In the genomic region with DNA sequence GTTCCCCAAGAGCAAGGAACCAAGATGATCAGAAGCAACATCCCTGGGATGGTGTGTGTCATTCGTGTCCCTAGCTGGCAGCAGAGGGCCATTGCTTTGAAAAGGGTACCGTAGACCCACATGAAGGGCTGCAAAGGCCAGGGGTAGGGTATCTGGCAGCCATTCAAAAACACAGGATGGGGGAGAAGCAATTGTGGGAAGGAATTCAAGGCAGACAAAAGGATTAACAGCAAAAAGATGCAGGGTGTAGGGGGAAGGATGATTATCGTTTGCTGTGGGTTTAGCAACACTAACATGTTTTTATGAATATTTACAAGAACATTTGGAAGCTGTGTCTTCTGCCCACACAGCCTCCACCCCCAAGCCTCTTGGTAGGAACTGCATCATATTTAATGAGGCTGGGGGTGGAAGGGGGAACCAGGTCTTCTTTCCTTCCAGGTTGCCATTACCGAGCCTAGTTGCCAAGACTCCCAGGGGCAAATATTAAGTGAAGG, we compare ENCODE assay signal across 22 cellular contexts.
DNase-seq lines count a peak whose midpoint lies in the region; ATAC-seq, FAIRE-seq and TF ChIP-seq lines count a peak whose summit lies in the region.
"Had no signal": no experiment of that assay in that cellular context is flagged by ENCODE, and none has a peak within 500 bp of the region (broad histone marks: within the 10 kb centered on the region; RNA-seq: fewer than 3 reads in every experiment).

No MANE protein-coding gene starts in this region.

- H4K20me1 ChIP-seq in GM23338 (replicated peaks; ENCODE audit: insufficient read depth) (no peaks in the 10 kb centered on the region), neural progenitor cell (ENCODE audit: low read depth) (no peaks in the 10 kb centered on the region)

- no peaks in the 10 kb centered on the region for H3K4me1 ChIP-seq in GM23338 (ENCODE audit: insufficient read depth)
- H3K4me1 ChIP-seq in body of pancreas = peaks cover 24% of the 10 kb centered on the region
- H3K4me1 ChIP-seq in neural progenitor cell = peaks cover 20% of the 10 kb centered on the region
- H3K4me1 ChIP-seq: BE2C had no signal

- H3K4me2 ChIP-seq in GM23338 (no peak overlapping the region), neural progenitor cell (no peak overlapping the region)
- H3K4me2 ChIP-seq: KMS-11, SK-N-SH had no signal

- no peaks in the 10 kb centered on the region for H3K9me3 Mint-ChIP-seq in GM23338
- no peaks in the 10 kb centered on the region for H3K9me3 Mint-ChIP-seq in neural progenitor cell

- no peaks in the 10 kb centered on the region for H3K36me3 ChIP-seq in GM23338 (ENCODE audit: insufficient read depth)
- H3K36me3 ChIP-seq in body of pancreas (replicated peaks in 1 of 2; ENCODE audit: insufficient read depth in 1 of 2, low read depth in 2 of 2) = no peaks in the 10 kb centered on the region
- no peaks in the 10 kb centered on the region for H3K36me3 ChIP-seq in neural progenitor cell
- H3K36me3 ChIP-seq: BE2C had no signal

- H3K36me3 Mint-ChIP-seq in GM23338 (ENCODE audit: low read depth) (no peaks in the 10 kb centered on the region; the same call in 2 of the 3 replicates), neural progenitor cell (no peaks in the 10 kb centered on the region)

- H3F3A ChIP-seq in GM23338 (replicated peaks; ENCODE audit: low read depth) (no peaks in the 10 kb centered on the region), neural progenitor cell (ENCODE audit: low read depth) (peaks cover 5% of the 10 kb centered on the region)

- H3K4me1 Mint-ChIP-seq in GM23338 (peaks cover 8% of the 10 kb centered on the region; the same call in 2 of the 3 replicates), neural progenitor cell (peaks cover 9% of the 10 kb centered on the region)

- H3K27me3 ChIP-seq in GM23338 (ENCODE audit: insufficient read depth) (no peaks in the 10 kb centered on the region), body of pancreas (no peaks in the 10 kb centered on the region), neural progenitor cell (no peaks in the 10 kb centered on the region)

- no peak overlapping the region for H3K27ac Mint-ChIP-seq in GM23338
- H3K27ac Mint-ChIP-seq in neural progenitor cell = no peak overlapping the region

- no peaks in the 10 kb centered on the region for H3K9me2 ChIP-seq in GM23338 (ENCODE audit: insufficient read depth)
- H3K9me2 ChIP-seq: SK-N-SH had no signal

- ATAC-seq in GM23338 (peak; percentile 54), body of pancreas (no peak)

- no peak overlapping the region for H3K9ac ChIP-seq in neural progenitor cell
- H3K9ac ChIP-seq: KMS-11, SK-N-SH had no signal

- TF ChIP-seq POLR2A in body of pancreas (IDR thresholded peaks at IDR 0.05) = no peak
- no peak for TF ChIP-seq POLR2A in GM12892 (IDR thresholded peaks at IDR 0.05; ENCODE audit: low read depth, low read length)

- no peak overlapping the region for H3K27ac ChIP-seq in GM23338 (ENCODE audit: low read depth)
- H3K27ac ChIP-seq in body of pancreas = peak overlapping the region in 3 of 4 donors; percentile 28 to 35 (median 31)
- H3K27ac ChIP-seq in neural progenitor cell = no peak overlapping the region
- H3K27ac ChIP-seq: KMS-11, RWPE1 had no signal

- H3K27me3 Mint-ChIP-seq in GM23338 (ENCODE audit: insufficient read depth, low read depth, poor library complexity) (no peaks in the 10 kb centered on the region), neural progenitor cell (ENCODE audit: insufficient read depth, low read depth) (peaks cover 5% of the 10 kb centered on the region)

- WGBS in body of pancreas, 2 donors = 81% methylated on average over 4 of the region's 4 CpGs

- H3K4me3 Mint-ChIP-seq in GM23338 (no peak overlapping the region), neural progenitor cell (no peak overlapping the region)

- no peak for FAIRE-seq in GM12892 (lab: Jason Lieb, UNC)

- H3K79me2 ChIP-seq in GM23338 (replicated peaks; ENCODE audit: insufficient read depth) (no peaks in the 10 kb centered on the region), neural progenitor cell (ENCODE audit: low read depth) (no peaks in the 10 kb centered on the region)

- H2AFZ ChIP-seq in GM23338 (no peak overlapping the region; the same call in 1 of the 2 replicates), neural progenitor cell (replicated peaks) (peak overlapping the region; percentile 78)

- DNase-seq in NCI-H1694 (lab: John Stamatoyannopoulos, UW) = peak; percentile 41
- no peak for DNase-seq in NCI-H1694 treated with DMSO at 0.1 percent for 48 hours (lab: John Stamatoyannopoulos, UW)
- DNase-seq in GM23338 (ENCODE audit: low spot score) = peak; percentile 4
- no peak for DNase-seq in body of pancreas
- peak; percentile 43 for DNase-seq in neural progenitor cell (ENCODE audit: low spot score)
- no peak for DNase-seq in stimulated activated CD8-positive, alpha-beta memory T cell treated with anti-CD3 and anti-CD28 coated beads, Interleukin-4, amount 100 ng/mL, for 48 hours
- no peak for DNase-seq in GM12892 (ENCODE audit: insufficient read length)
- DNase-seq in AG20443 (ENCODE audit: low spot score) = no peak
- DNase-seq: BE2C; DMS79 treated with DMSO at 0.1 percent for 48 hours; HCEC 1CT; IMR-90; NCI-H1417; NCI-H2029; NCI-H2227 treated with DMSO at 0.1 percent for 48 hours; NCI-H524; NCI-H774; NK-92 treated with Interleukin-12 subunit alpha and Interleukin-12 subunit beta, amount 100 ng/mL, for 24 hours; SIG-M5; SK-N-SH had no signal

- H3K4me3 ChIP-seq in GM23338 (no peak overlapping the region), body of pancreas (no peak overlapping the region), neural progenitor cell (no peak overlapping the region)

- TF ChIP-seq CTCF in GM23338 (conservative IDR thresholded peaks at IDR 0.05; ENCODE audit: low read depth in 2 of 2) (0 out of 4 replicates have a peak, but pooled peaks of 1 of the 2 experiments have one; percentile 12), body of pancreas (IDR thresholded peaks at IDR 0.05) (no peak), neural progenitor cell (IDR thresholded peaks at IDR 0.05) (peak; percentile 13)

- no peaks in the 10 kb centered on the region for H3K9me3 ChIP-seq in body of pancreas
- no peaks in the 10 kb centered on the region for H3K9me3 ChIP-seq in neural progenitor cell (ENCODE audit: low read depth)
- H3K9me3 ChIP-seq: BE2C, SK-N-SH had no signal

- intact Hi-C loops in body of pancreas (cut with DNase I) = no loop called here

TF ChIP-seq in GM23338, 12 proteins besides CTCF, POLR2A, EP300 and RAD21 (continues in another document):
- no peak for TF ChIP-seq REST (IDR thresholded peaks at IDR 0.05; ENCODE audit: unreplicated experiment)
- no peak for TF ChIP-seq NANOG (IDR thresholded peaks at IDR 0.05; ENCODE audit: borderline replicate concordance)
- no peak for TF ChIP-seq EZH2 (IDR thresholded peaks at IDR 0.05; ENCODE audit: low read depth, unreplicated experiment)
- no peak for TF ChIP-seq POLR2AphosphoS5 (IDR thresholded peaks at IDR 0.05; ENCODE audit: low read depth)
- no peak for TF ChIP-seq CREB1 (CRISPR knock-in tag; IDR thresholded peaks at IDR 0.05; ENCODE audit: low read depth)
- no peak for TF ChIP-seq ZNF331 (CRISPR knock-in tag; IDR thresholded peaks at IDR 0.05; ENCODE audit: low read depth)

Comparison
In these comparisons a context has a peak if more than half of its experiments do, and no peak if none do; other contexts are left out.
1. DNase-seq: peak in NCI-H1694 (single experiment), GM23338 (single experiment) and neural progenitor cell (single experiment); none in NCI-H1694 treated with DMSO at 0.1 percent for 48 hours (single experiment), body of pancreas (0 of 4), stimulated activated CD8-positive, alpha-beta memory T cell treated with anti-CD3 and anti-CD28 coated beads, Interleukin-4, amount 100 ng/mL, for 48 hours (single experiment), GM12892 (single experiment) and AG20443 (single experiment).
2. H3K27ac ChIP-seq: peak in body of pancreas (3 of 4); none in GM23338 (single experiment) and neural progenitor cell (single experiment).